In the genomic region with DNA sequence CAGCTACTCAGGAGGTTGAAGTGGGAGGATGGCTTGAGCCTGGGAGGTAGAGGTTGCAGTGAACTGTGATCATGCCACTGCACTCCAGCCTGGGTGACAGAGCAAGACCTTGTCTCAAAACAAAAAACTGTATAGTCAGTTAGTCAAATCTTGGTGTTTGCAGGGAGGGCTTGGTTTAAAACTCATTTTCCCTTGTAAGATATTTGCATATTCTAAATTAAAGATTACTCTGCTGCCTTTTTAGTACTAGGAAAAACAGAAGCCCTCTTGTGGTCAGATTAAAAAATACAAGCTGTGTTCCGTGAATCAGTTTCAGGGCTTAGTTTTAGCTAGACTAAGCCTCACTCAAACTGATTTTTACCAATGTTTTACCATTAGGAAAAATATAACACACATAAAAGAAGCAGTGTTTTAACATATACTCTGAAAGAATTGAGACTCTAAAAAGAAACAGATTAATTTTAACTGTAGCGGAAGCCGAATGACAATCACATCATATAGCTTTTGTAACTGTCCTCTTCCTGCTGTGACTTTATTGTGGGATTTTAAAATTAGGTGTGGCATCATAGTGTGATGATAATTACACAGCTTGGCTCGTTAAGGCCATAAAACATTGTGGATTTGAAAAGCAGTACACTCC, we compare ENCODE assay signal across 8 cellular contexts.
DNase-seq lines count a peak whose midpoint lies in the region; ATAC-seq, FAIRE-seq and TF ChIP-seq lines count a peak whose summit lies in the region.

No MANE protein-coding gene starts in this region.

- peak; percentile 54 for ATAC-seq in GM21390 (IDR thresholded peaks at IDR 0.05; ENCODE audit: unreplicated experiment)
- ATAC-seq in WTC11, result peak; percentile 65
- no peak for ATAC-seq in stimulated activated naive CD8-positive, alpha-beta T cell treated with anti-CD3 and anti-CD28 coated beads, Interleukin-15, amount 100 ng/mL, for 72 hours

- peaks cover under 1% of the 10 kb centered on the region for H3K27me3 Mint-ChIP-seq in WTC11 (ENCODE audit: low read depth)
- H3K27me3 Mint-ChIP-seq in stimulated activated naive CD8-positive, alpha-beta T cell treated with anti-CD3 and anti-CD28 coated beads, Interleukin-15, amount 100 ng/mL, for 72 hours, result peaks cover 24% of the 10 kb centered on the region

- DNase-seq in D721Med (ENCODE audit: insufficient read length, low spot score) (peak; percentile 35), MV-4-11 (lab: John Stamatoyannopoulos, UW) (peak; percentile 36), WTC11 (ENCODE audit: low spot score) (no peak), kidney (no peak), iPS-NIHi7 (ENCODE audit: extremely low spot score) (no peak)
- no peak for DNase-seq in stimulated activated naive CD8-positive, alpha-beta T cell treated with anti-CD3 and anti-CD28 coated beads, Interleukin-15, amount 100 ng/mL, for 72 hours
- DNase-seq in activated CD4-positive, CD25-positive, alpha-beta regulatory T cell (lab: John Stamatoyannopoulos, UW), result no peak

- no peak overlapping the region for H3K27ac Mint-ChIP-seq in WTC11
- H3K27ac Mint-ChIP-seq in stimulated activated naive CD8-positive, alpha-beta T cell treated with anti-CD3 and anti-CD28 coated beads, Interleukin-15, amount 100 ng/mL, for 72 hours, result no peak overlapping the region

- H3K27ac ChIP-seq in kidney (ENCODE audit: low read depth in 2 of 2, low read length in 2 of 2), result no peak overlapping the region

- intact Hi-C loops in kidney (cut with DNase I), result no loop called here

- CTCF ChIA-PET in WTC11 (lab: Charles Lee), result interaction anchor here (0.5 to 3.4 kb wide), 81 partner anchors 10 to 515 kb away, joined by 3 to 44 read pairs (median 4); a partner anchor contains a TSS

- TF ChIP-seq CTCF in D721Med (IDR thresholded peaks at IDR 0.05; ENCODE audit: insufficient read depth, missing control alignments), result peak; percentile 61
- TF ChIP-seq CTCF in WTC11 (IDR thresholded peaks at IDR 0.05), result peak; percentile 65
- peak; percentile 53 for TF ChIP-seq CTCF in kidney (IDR thresholded peaks at IDR 0.05; ENCODE audit: borderline replicate concordance, extremely low read depth, insufficient read depth)

- no peak for FAIRE-seq in D721Med (lab: Jason Lieb, UNC)
- no peak for FAIRE-seq in kidney (lab: Jason Lieb, UNC)

- H3K4me1 ChIP-seq in kidney (ENCODE audit: control insufficient read depth in 1 of 2, insufficient read depth in 1 of 2, low read depth in 1 of 2, low read length in 2 of 2), result no peaks in the 10 kb centered on the region

- POLR2A ChIA-PET in WTC11 (lab: Charles Lee), result interaction anchor here (0.6 to 0.7 kb wide), 2 partner anchors 35 to 348 kb away, joined by 3 to 7 read pairs; no protein-coding TSS in a partner anchor

- H3K4me1 Mint-ChIP-seq in WTC11, result peaks cover 9% of the 10 kb centered on the region
- H3K4me1 Mint-ChIP-seq in stimulated activated naive CD8-positive, alpha-beta T cell treated with anti-CD3 and anti-CD28 coated beads, Interleukin-15, amount 100 ng/mL, for 72 hours, result peaks cover 13% of the 10 kb centered on the region

- H3K36me3 Mint-ChIP-seq in WTC11, result no peaks in the 10 kb centered on the region; the same call in 1 of the 2 replicates

- peaks cover 11% of the 10 kb centered on the region for H3K9me3 Mint-ChIP-seq in WTC11
- no peaks in the 10 kb centered on the region for H3K9me3 Mint-ChIP-seq in stimulated activated naive CD8-positive, alpha-beta T cell treated with anti-CD3 and anti-CD28 coated beads, Interleukin-15, amount 100 ng/mL, for 72 hours

- H3K36me3 ChIP-seq in kidney (ENCODE audit: control insufficient read depth in 1 of 2, insufficient read depth in 2 of 2, low read length in 2 of 2), result no peaks in the 10 kb centered on the region

- no peak overlapping the region for H3K4me3 Mint-ChIP-seq in WTC11
- H3K4me3 Mint-ChIP-seq in stimulated activated naive CD8-positive, alpha-beta T cell treated with anti-CD3 and anti-CD28 coated beads, Interleukin-15, amount 100 ng/mL, for 72 hours, result no peak overlapping the region

- H3K9me3 ChIP-seq in kidney (ENCODE audit: control insufficient read depth in 1 of 2, low read length in 2 of 2), result no peaks in the 10 kb centered on the region

- H3K9ac ChIP-seq in kidney (ENCODE audit: low read length in 2 of 2), result no peak overlapping the region

- no peak overlapping the region for H3K4me3 ChIP-seq in kidney (ENCODE audit: low read length in 2 of 2)

TF ChIP-seq in WTC11, 78 proteins besides CTCF, POLR2A, EP300 and RAD21:
- TF ChIP-seq ZNF671 (CRISPR knock-in tag; IDR thresholded peaks at IDR 0.05) (no peak), FOXK1 (CRISPR knock-in tag; IDR thresholded peaks at IDR 0.05) (no peak), ZNF317 (CRISPR knock-in tag; IDR thresholded peaks at IDR 0.05; ENCODE audit: borderline replicate concordance, low read depth) (no peak), MYBL2 (CRISPR knock-in tag; IDR thresholded peaks at IDR 0.05) (no peak), SP1 (CRISPR knock-in tag; conservative IDR thresholded peaks at IDR 0.05) (no peak), NFATC4 (CRISPR knock-in tag; IDR thresholded peaks at IDR 0.05) (no peak), NFYB (CRISPR knock-in tag; conservative IDR thresholded peaks at IDR 0.05; ENCODE audit: low read depth) (no peak)
- TF ChIP-seq, protein P1, sequence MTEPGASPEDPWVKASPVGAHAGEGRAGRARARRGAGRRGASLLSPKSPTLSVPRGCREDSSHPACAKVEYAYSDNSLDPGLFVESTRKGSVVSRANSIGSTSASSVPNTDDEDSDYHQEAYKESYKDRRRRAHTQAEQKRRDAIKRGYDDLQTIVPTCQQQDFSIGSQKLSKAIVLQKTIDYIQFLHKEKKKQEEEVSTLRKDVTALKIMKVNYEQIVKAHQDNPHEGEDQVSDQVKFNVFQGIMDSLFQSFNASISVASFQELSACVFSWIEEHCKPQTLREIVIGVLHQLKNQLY (CRISPR knock-in tag; IDR thresholded peaks at IDR 0.05), result no peak

Comparison
In these comparisons a context has a peak if more than half of its experiments do, and no peak if none do; other contexts are left out.
1. DNase-seq: peak in D721Med (single experiment) and MV-4-11 (single experiment); none in WTC11 (single experiment), kidney (single experiment), iPS-NIHi7 (single experiment), stimulated activated naive CD8-positive, alpha-beta T cell treated with anti-CD3 and anti-CD28 coated beads, Interleukin-15, amount 100 ng/mL, for 72 hours (0 of 2) and activated CD4-positive, CD25-positive, alpha-beta regulatory T cell (0 of 4).
2. Peak in every context shown above with its lines, with median percentiles within 50 percentile points of each other: CTCF ChIP-seq.